Comparison of ENCODE assay signal across 17 cellular contexts in the genomic region with DNA sequence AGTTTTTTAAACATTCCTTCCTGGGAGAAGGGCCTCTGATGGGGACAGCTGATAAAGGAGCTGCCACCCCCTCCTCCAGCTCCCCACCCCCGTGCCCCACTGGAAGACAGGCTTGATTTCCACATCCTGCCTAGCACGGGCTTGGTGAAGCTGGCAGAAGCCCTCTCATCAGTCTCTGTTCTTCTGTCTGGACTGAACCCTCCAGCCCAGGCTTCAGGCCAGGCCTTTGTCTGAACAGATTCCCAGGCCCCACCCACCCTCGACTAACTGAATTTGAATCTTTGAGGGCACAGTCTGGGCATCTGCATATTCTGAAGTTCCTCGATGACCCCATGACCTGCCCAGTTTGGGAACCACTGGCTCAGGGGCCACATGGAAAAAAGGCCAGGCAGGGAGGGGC.
DNase-seq lines count a peak whose midpoint lies in the region; ATAC-seq and TF ChIP-seq lines count a peak whose summit lies in the region.
"Had no signal": no experiment of that assay in that cellular context is flagged by ENCODE, and none has a peak within 500 bp of the region (broad histone marks: within the 10 kb centered on the region; RNA-seq: fewer than 3 reads in every experiment).

No MANE protein-coding gene starts in this region.

- H3K9ac ChIP-seq in endodermal cell (ENCODE audit: extremely low read depth, low read length, poor library complexity, severe bottlenecking), result no peak overlapping the region

- H3K27ac Mint-ChIP-seq in endodermal cell, result no peak overlapping the region
- H3K27ac Mint-ChIP-seq: activated CD4-positive, alpha-beta memory T cell treated with anti-CD3 and anti-CD28 coated beads for 36 hours had no signal

- H3K27me3 ChIP-seq in Peyer's patch, result no peaks in the 10 kb centered on the region
- no peaks in the 10 kb centered on the region for H3K27me3 ChIP-seq in endodermal cell (ENCODE audit: control insufficient read depth, insufficient read depth, low read length, poor library complexity, severe bottlenecking)
- no peaks in the 10 kb centered on the region for H3K27me3 ChIP-seq in tibial nerve
- no peaks in the 10 kb centered on the region for H3K27me3 ChIP-seq in tibial artery

- H3K27me3 Mint-ChIP-seq in endodermal cell (ENCODE audit: insufficient read depth), result no peaks in the 10 kb centered on the region
- H3K27me3 Mint-ChIP-seq: activated CD4-positive, alpha-beta memory T cell treated with anti-CD3 and anti-CD28 coated beads for 36 hours; activated naive CD8-positive, alpha-beta T cell treated with anti-CD3 and anti-CD28 coated beads, Interleukin-2, amount 10 ng/mL, durations not matched to agents 7 days and 5 days; central memory CD8-positive, alpha-beta T cell had no signal

- no peak for TF ChIP-seq POLR2A in Peyer's patch (IDR thresholded peaks at IDR 0.05)
- no peak for TF ChIP-seq POLR2A in tibial nerve (IDR thresholded peaks at IDR 0.05)

- intact Hi-C loops in tibial artery (cut with DNase I; ENCODE audit: low total_unique reads), result no loop called here

- peaks cover 17% of the 10 kb centered on the region for H3K4me1 Mint-ChIP-seq in endodermal cell

- H3K36me3 Mint-ChIP-seq in endodermal cell (ENCODE audit: low read depth), result no peaks in the 10 kb centered on the region
- H3K36me3 Mint-ChIP-seq: activated CD4-positive, alpha-beta memory T cell treated with anti-CD3 and anti-CD28 coated beads for 36 hours had no signal

- ATAC-seq in HG03457 (IDR thresholded peaks at IDR 0.05; ENCODE audit: unreplicated experiment), result no peak
- ATAC-seq in GM21390 (IDR thresholded peaks at IDR 0.05; ENCODE audit: unreplicated experiment), result no peak
- ATAC-seq: activated T-cell treated with anti-CD3 and anti-CD28 coated beads, Interleukin-2, amount 50 U/mL, for 4 hours had no signal

- no peaks in the 10 kb centered on the region for H3K36me3 ChIP-seq in Peyer's patch
- H3K36me3 ChIP-seq in endodermal cell (ENCODE audit: control insufficient read depth, insufficient read depth, low read length), result no peaks in the 10 kb centered on the region
- no peaks in the 10 kb centered on the region for H3K36me3 ChIP-seq in tibial nerve
- H3K36me3 ChIP-seq in tibial artery, result no peaks in the 10 kb centered on the region

- H3K9me3 ChIP-seq in Peyer's patch, result no peaks in the 10 kb centered on the region
- H3K9me3 ChIP-seq in endodermal cell (ENCODE audit: control insufficient read depth, low read length), result no peaks in the 10 kb centered on the region
- no peaks in the 10 kb centered on the region for H3K9me3 ChIP-seq in tibial nerve
- no peaks in the 10 kb centered on the region for H3K9me3 ChIP-seq in tibial artery

- H3K27ac ChIP-seq in Peyer's patch, result peak overlapping the region in 3 of 4 donors; percentile 36 to 87 (median 75)
- H3K27ac ChIP-seq in endodermal cell (ENCODE audit: low read depth, low read length), result peak overlapping the region; percentile 94
- H3K27ac ChIP-seq in tibial nerve, result peak overlapping the region in 3 of 4 donors; percentile 15 to 43 (median 32)
- no peak overlapping the region for H3K27ac ChIP-seq in tibial artery

- no peak overlapping the region for H3K4me3 Mint-ChIP-seq in endodermal cell
- H3K4me3 Mint-ChIP-seq: activated CD4-positive, alpha-beta memory T cell treated with anti-CD3 and anti-CD28 coated beads for 36 hours; activated naive CD8-positive, alpha-beta T cell treated with anti-CD3 and anti-CD28 coated beads, Interleukin-2, amount 10 ng/mL, durations not matched to agents 7 days and 5 days; activated T-cell treated with anti-CD3 and anti-CD28 coated beads, Interleukin-2, amount 50 U/mL, for 4 hours; central memory CD8-positive, alpha-beta T cell had no signal

- DNase-seq in Peyer's patch (no peak), endodermal cell (no peak), lung microvascular endothelial cell (ENCODE audit: low read depth in 2 of 2) (peak; percentile 16 to 24), tibial nerve (ENCODE audit: low spot score in 2 of 2) (no peak), tibial artery (no peak)
- DNase-seq: activated CD4-positive, alpha-beta memory T cell treated with anti-CD3 and anti-CD28 coated beads for 36 hours; activated naive CD8-positive, alpha-beta T cell treated with anti-CD3 and anti-CD28 coated beads, Interleukin-2, amount 10 ng/mL, durations not matched to agents 7 days and 5 days; activated T-cell treated with anti-CD3 and anti-CD28 coated beads, Interleukin-2, amount 50 U/mL, for 4 hours; C1 segment of cervical spinal cord; mesenchymal stem cell; NCI-H2029; NCI-H526 treated with DMSO at 0.1 percent for 48 hours; stimulated activated CD4-positive, alpha-beta T cell treated with anti-CD3 and anti-CD28 coated beads, Interleukin-4, amount 100 ng/mL, for 24 hours; stimulated activated CD8-positive, alpha-beta memory T cell treated with anti-CD3 and anti-CD28 coated beads, Interleukin-4, amount 100 ng/mL, for 48 hours had no signal

- TF ChIP-seq CTCF in Peyer's patch (IDR thresholded peaks at IDR 0.05) (no peak), endodermal cell (conservative IDR thresholded peaks at IDR 0.05) (no peak), tibial nerve (IDR thresholded peaks at IDR 0.05) (no peak), tibial artery (IDR thresholded peaks at IDR 0.05) (no peak)

- H3K4me3 ChIP-seq in Peyer's patch (no peak overlapping the region), endodermal cell (ENCODE audit: low read length) (no peak overlapping the region), tibial nerve (no peak overlapping the region), tibial artery (no peak overlapping the region)

- H3K4me1 ChIP-seq in Peyer's patch, result peaks cover 0 to 44% (median 4%) of the 10 kb centered on the region in 4 donors
- peaks cover 3% of the 10 kb centered on the region for H3K4me1 ChIP-seq in endodermal cell (ENCODE audit: control insufficient read depth, insufficient read depth, low read length)
- peaks cover 0 to 35% (median 6%) of the 10 kb centered on the region in 4 donors for H3K4me1 ChIP-seq in tibial nerve
- H3K4me1 ChIP-seq in tibial artery, result no peaks in the 10 kb centered on the region

- no peaks in the 10 kb centered on the region for H3K9me3 Mint-ChIP-seq in endodermal cell
- H3K9me3 Mint-ChIP-seq: activated CD4-positive, alpha-beta memory T cell treated with anti-CD3 and anti-CD28 coated beads for 36 hours; activated naive CD8-positive, alpha-beta T cell treated with anti-CD3 and anti-CD28 coated beads, Interleukin-2, amount 10 ng/mL, durations not matched to agents 7 days and 5 days; activated T-cell treated with anti-CD3 and anti-CD28 coated beads, Interleukin-2, amount 50 U/mL, for 4 hours; central memory CD8-positive, alpha-beta T cell had no signal

- 72 to 73% methylated on average over 4 of the region's 4 CpGs for WGBS in endodermal cell (ENCODE audit: insufficient coverage in 1 of 2, insufficient read length in 1 of 2), 2 experiments
- WGBS in tibial nerve, 2 donors, result 25 to 46% methylated on average over 4 of the region's 4 CpGs

- TF ChIP-seq EP300 in tibial nerve (IDR thresholded peaks at IDR 0.05), result no peak

Comparison
In these comparisons a context has a peak if more than half of its experiments do, and no peak if none do; other contexts are left out.
1. DNase-seq: peak in lung microvascular endothelial cell (2 of 2); none in Peyer's patch (0 of 3), endodermal cell (single experiment), tibial nerve (0 of 2) and tibial artery (0 of 2).
2. H3K27ac ChIP-seq: peak in Peyer's patch (3 of 4), endodermal cell (single experiment) and tibial nerve (3 of 4); none in tibial artery (0 of 2).